ENCODE assay signal across 16 cellular contexts in the genomic region with DNA sequence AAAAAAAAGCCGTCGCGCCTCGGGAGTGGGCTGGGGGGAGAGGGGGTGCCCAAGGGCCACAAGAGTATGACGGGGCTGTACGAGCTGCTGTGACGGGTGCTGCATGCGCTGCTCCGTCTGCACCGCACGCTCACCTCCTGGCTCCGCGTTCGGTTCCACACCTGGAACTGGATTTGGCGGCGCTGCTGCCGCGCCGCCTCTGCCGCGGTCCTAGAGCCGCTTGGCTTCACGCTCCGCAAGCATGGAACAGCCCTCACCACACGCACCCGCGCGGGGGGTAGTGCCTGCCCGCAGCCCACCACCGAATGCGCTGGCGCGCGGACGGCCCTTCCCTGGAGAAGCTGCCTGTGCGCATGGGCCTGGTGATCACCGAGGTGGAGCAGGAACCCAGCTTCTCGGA. TPM values are rescaled to one million over a fixed set of nuclear protein-coding genes. Genes with fewer than 3 reads are reported as not detected.
DNase-seq lines count a peak whose midpoint lies in the region; ATAC-seq, FAIRE-seq and TF ChIP-seq lines count a peak whose summit lies in the region.
"Had no signal": no experiment of that assay in that cellular context is flagged by ENCODE, and none has a peak within 500 bp of the region (broad histone marks: within the 10 kb centered on the region; RNA-seq: fewer than 3 reads in every experiment).

No MANE protein-coding gene starts in this region.

- no peaks in the 10 kb centered on the region for H3K9me3 Mint-ChIP-seq in activated T-cell treated with anti-CD3 and anti-CD28 coated beads, Interleukin-2, amount 50 U/mL, for 24 hours
- no peaks in the 10 kb centered on the region for H3K9me3 Mint-ChIP-seq in activated T-helper 17 cell treated with anti-CD3 and anti-CD28 coated beads, Interleukin-2, amount 50 U/mL, for 72 hours
- H3K9me3 Mint-ChIP-seq: activated CD4-positive, alpha-beta memory T cell treated with anti-CD3 and anti-CD28 coated beads for 36 hours; T-helper 2 cell treated with Interferon-gamma antibody and Interleukin-4, amounts not matched to agents 5 μg/mL and 100 μg/mL, for 36 hours had no signal

- TF ChIP-seq CTCF in bronchial epithelial cell (IDR thresholded peaks at IDR 0.05; ENCODE audit: insufficient read depth, low read length, severe bottlenecking) (no peak), keratinocyte (optimal IDR thresholded peaks at IDR 0.05 in 1 of 3, IDR thresholded peaks at IDR 0.05 in 1 of 3, conservative IDR thresholded peaks at IDR 0.05 in 1 of 3; ENCODE audit: extremely low read depth in 1 of 3, insufficient read depth in 2 of 3, low read length in 3 of 3) (no peak), spleen (IDR thresholded peaks at IDR 0.05 in 8 of 11, conservative IDR thresholded peaks at IDR 0.05 in 3 of 11) (no peak)

- ATAC-seq in HG03097 (IDR thresholded peaks at IDR 0.05; ENCODE audit: low FRiP score, unreplicated experiment): no peak
- no peak for ATAC-seq in activated T-helper 17 cell treated with anti-CD3 and anti-CD28 coated beads, Interleukin-2, amount 50 U/mL, for 72 hours (replicated peaks)

- peak overlapping the region; percentile 15 for H3K4me3 Mint-ChIP-seq in activated T-cell treated with anti-CD3 and anti-CD28 coated beads, Interleukin-2, amount 50 U/mL, for 24 hours
- no peak overlapping the region for H3K4me3 Mint-ChIP-seq in activated T-helper 17 cell treated with anti-CD3 and anti-CD28 coated beads, Interleukin-2, amount 50 U/mL, for 72 hours
- H3K4me3 Mint-ChIP-seq: activated CD4-positive, alpha-beta memory T cell treated with anti-CD3 and anti-CD28 coated beads for 36 hours; T-helper 2 cell treated with Interferon-gamma antibody and Interleukin-4, amounts not matched to agents 5 μg/mL and 100 μg/mL, for 36 hours had no signal

- no peak overlapping the region for H3K9ac ChIP-seq in keratinocyte (ENCODE audit: control insufficient read depth, extremely low read depth, insufficient read depth, low read length)

- H3K4me1 Mint-ChIP-seq in activated T-cell treated with anti-CD3 and anti-CD28 coated beads, Interleukin-2, amount 50 U/mL, for 24 hours (ENCODE audit: low read depth): peaks cover 4% of the 10 kb centered on the region
- no peaks in the 10 kb centered on the region for H3K4me1 Mint-ChIP-seq in activated T-helper 17 cell treated with anti-CD3 and anti-CD28 coated beads, Interleukin-2, amount 50 U/mL, for 72 hours

- DNase-seq in activated T-cell treated with anti-CD3 and anti-CD28 coated beads, Interleukin-2, amount 50 U/mL, for 24 hours: no peak
- DNase-seq in activated T-cell treated with anti-CD3 and anti-CD28 coated beads for 4 hours (no peak), bronchial epithelial cell (ENCODE audit: low read depth) (no peak), keratinocyte (ENCODE audit: low read depth, low spot score) (no peak), spleen (no peak), cerebellum (ENCODE audit: low spot score) (no peak)
- DNase-seq: activated CD4-positive, alpha-beta memory T cell treated with anti-CD3 and anti-CD28 coated beads for 36 hours; DMS153; NCI-H1092; transverse colon had no signal

- no peak for FAIRE-seq in bronchial epithelial cell (lab: Jason Lieb, UNC)
- FAIRE-seq in keratinocyte (lab: Jason Lieb, UNC): no peak
- FAIRE-seq: A204.1, endometrium had no signal

- H3K4me3 ChIP-seq in bronchial epithelial cell (ENCODE audit: low read depth, low read length): peak overlapping the region; percentile 16
- no peak overlapping the region for H3K4me3 ChIP-seq in keratinocyte (ENCODE audit: control insufficient read depth in 2 of 3, extremely low read depth in 1 of 3, insufficient read depth in 2 of 3, low read depth in 1 of 3, low read length in 3 of 3)
- H3K4me3 ChIP-seq in spleen: peak overlapping the region in 5 of 8 donors; percentile 15 to 51 (median 19)

- intact Hi-C loops in spleen (cut with DNase I; ENCODE audit: low total_unique reads): no loop called here

- H3K4me2 ChIP-seq in keratinocyte (ENCODE audit: control insufficient read depth, extremely low read depth, insufficient read depth, low read depth, low read length): no peak overlapping the region

- no peaks in the 10 kb centered on the region for H3K9me1 ChIP-seq in keratinocyte (ENCODE audit: control insufficient read depth, extremely low read depth, insufficient read depth, low read length)

- H3K27me3 Mint-ChIP-seq in activated T-cell treated with anti-CD3 and anti-CD28 coated beads, Interleukin-2, amount 50 U/mL, for 24 hours: peaks cover 41% of the 10 kb centered on the region
- peaks cover 39% of the 10 kb centered on the region for H3K27me3 Mint-ChIP-seq in activated T-helper 17 cell treated with anti-CD3 and anti-CD28 coated beads, Interleukin-2, amount 50 U/mL, for 72 hours

- no peaks in the 10 kb centered on the region for H4K20me1 ChIP-seq in keratinocyte (ENCODE audit: control insufficient read depth, extremely low read depth, insufficient read depth, low read length)

- H3K36me3 ChIP-seq in bronchial epithelial cell (ENCODE audit: control insufficient read depth, insufficient read depth, low read length) (no peaks in the 10 kb centered on the region), keratinocyte (ENCODE audit: control insufficient read depth in 2 of 2, extremely low read depth in 1 of 2, insufficient read depth in 2 of 2, low read length in 2 of 2) (no peaks in the 10 kb centered on the region), spleen (no peaks in the 10 kb centered on the region)
- H3K36me3 ChIP-seq: transverse colon had no signal

- H3K4me1 ChIP-seq in keratinocyte (ENCODE audit: control insufficient read depth, extremely low read depth, insufficient read depth, low read length) (no peaks in the 10 kb centered on the region), spleen (peaks cover 0 to 4% (median 0%) of the 10 kb centered on the region in 6 donors)

- H3K36me3 Mint-ChIP-seq in activated T-cell treated with anti-CD3 and anti-CD28 coated beads, Interleukin-2, amount 50 U/mL, for 24 hours (ENCODE audit: low read depth): no peaks in the 10 kb centered on the region
- H3K36me3 Mint-ChIP-seq in activated T-helper 17 cell treated with anti-CD3 and anti-CD28 coated beads, Interleukin-2, amount 50 U/mL, for 72 hours (ENCODE audit: low read depth): no peaks in the 10 kb centered on the region
- H3K36me3 Mint-ChIP-seq: activated CD4-positive, alpha-beta memory T cell treated with anti-CD3 and anti-CD28 coated beads for 36 hours had no signal

- H2AFZ ChIP-seq in keratinocyte (ENCODE audit: control insufficient read depth, low read length): peak overlapping the region; percentile 37

- H3K79me2 ChIP-seq in keratinocyte (ENCODE audit: control insufficient read depth, insufficient read depth, low read length): no peaks in the 10 kb centered on the region

- H3K27ac ChIP-seq in keratinocyte (ENCODE audit: control insufficient read depth, insufficient read depth, low read length): no peak overlapping the region
- H3K27ac ChIP-seq in spleen: no peak overlapping the region
- H3K27ac ChIP-seq: transverse colon had no signal

- dilution Hi-C loops in keratinocyte (cut with MboI; ENCODE audit: extremely low pct_ligation_motif_present, low sequenced_read_pairs): no loop called here

- H3K9me3 ChIP-seq in keratinocyte (ENCODE audit: control insufficient read depth, low read depth, low read length) (no peaks in the 10 kb centered on the region), spleen (no peaks in the 10 kb centered on the region)
- H3K9me3 ChIP-seq: transverse colon had no signal

- no peak overlapping the region for H3K27ac Mint-ChIP-seq in activated T-cell treated with anti-CD3 and anti-CD28 coated beads, Interleukin-2, amount 50 U/mL, for 24 hours
- H3K27ac Mint-ChIP-seq in activated T-helper 17 cell treated with anti-CD3 and anti-CD28 coated beads, Interleukin-2, amount 50 U/mL, for 72 hours: no peak overlapping the region
- H3K27ac Mint-ChIP-seq: activated CD4-positive, alpha-beta memory T cell treated with anti-CD3 and anti-CD28 coated beads for 36 hours; T-helper 2 cell treated with Interferon-gamma antibody and Interleukin-4, amounts not matched to agents 5 μg/mL and 100 μg/mL, for 36 hours had no signal

- H3K27me3 ChIP-seq in bronchial epithelial cell (ENCODE audit: control insufficient read depth, insufficient read depth, low read length): no peaks in the 10 kb centered on the region
- H3K27me3 ChIP-seq in keratinocyte (ENCODE audit: control insufficient read depth, extremely low read depth, insufficient read depth, low read length): peaks cover 4% of the 10 kb centered on the region
- peaks cover 0 to 26% (median 3%) of the 10 kb centered on the region in 7 donors for H3K27me3 ChIP-seq in spleen (replicated peaks in 1 of 7)

- 10 to 34% (median 14%) methylated on average over 24 to 38 of the region's 38 CpGs for WGBS in spleen, 5 donors

- no peak for TF ChIP-seq POLR2A in spleen (IDR thresholded peaks at IDR 0.05)

RNA-seq across cellular contexts. Expression of a gene that starts 18.8 kb away (rescaled TPM):
- total RNA-seq in bronchial epithelial cell (not detected in 2 replicates), spleen (under 1 TPM in 3 of 7 donors, not detected in 4; 0.28 to 0.72 (median 0.35) TPM), cerebellum (not detected)
- polyA plus RNA-seq in keratinocyte (not detected in 3 replicates), spleen (under 1 TPM in 2 of 3 donors, not detected in 1; 0.15 to 0.48 TPM)
- not detected for polyA plus RNA-seq in keratinocyte (2011; ENCODE audit: low read depth)
- polyA plus RNA-seq in keratinocyte (2011; cell fraction: cytosol; rRNA removed): not detected in 2 replicates
- polyA plus RNA-seq in keratinocyte (2011; cell fraction: nucleus; rRNA removed): not detected in 2 replicates
- not detected in 2 replicates for polyA plus RNA-seq in keratinocyte (2012; ENCODE audit: low replicate concordance)
- polyA minus RNA-seq in keratinocyte: not detected in 3 replicates
- not detected for polyA minus RNA-seq in keratinocyte (2011; cell fraction: cytosol; rRNA and poly(A)+ RNA removed)
- polyA minus RNA-seq in keratinocyte (2011; cell fraction: nucleus; rRNA and poly(A)+ RNA removed): not detected in 2 replicates
- not detected for total RNA-seq in activated T-helper 17 cell treated with anti-CD3 and anti-CD28 coated beads, Interleukin-2, amount 50 U/mL, for 72 hours
- total RNA-seq: activated CD4-positive, alpha-beta memory T cell treated with anti-CD3 and anti-CD28 coated beads for 36 hours; myocyte had no signal

Comparison
In these comparisons a context has a peak if more than half of its experiments do, and no peak if none do; other contexts are left out.
1. H3K4me3 ChIP-seq: peak in bronchial epithelial cell (single experiment) and spleen (5 of 8); none in keratinocyte (0 of 3).